In genomic region chr5:6489786-6490185, GRCh38 we compare ENCODE assay signal across 32 cellular contexts. TPM values are rescaled to one million over a fixed set of nuclear protein-coding genes. Genes with fewer than 3 reads are reported as not detected.
"Had no signal": no experiment of that assay in that cellular context is flagged by ENCODE, and none has a peak within 500 bp of the region (broad histone marks: within the 10 kb centered on the region; RNA-seq: fewer than 3 reads in every experiment).

No MANE protein-coding gene starts in this region.

- H3K4me1 ChIP-seq: adrenal gland, colonic mucosa had no signal

- H3K9me3 Mint-ChIP-seq: activated CD4-positive, alpha-beta memory T cell treated with anti-CD3 and anti-CD28 coated beads for 36 hours; activated naive CD4-positive, alpha-beta T cell treated with anti-CD3 and anti-CD28 coated beads for 36 hours; activated naive CD4-positive, alpha-beta T cell treated with anti-CD3 and anti-CD28 coated beads, Interleukin-2, amount 50 U/mL, for 24 hours; activated naive CD8-positive, alpha-beta T cell treated with anti-CD3 and anti-CD28 coated beads for 36 hours; activated naive CD8-positive, alpha-beta T cell treated with anti-CD3 and anti-CD28 coated beads, Interleukin-2, amount 50 U/mL, for 24 hours; activated T-helper 1 cell treated with anti-CD3 and anti-CD28 coated beads, Interleukin-12 subunit alpha, Interleukin-12 subunit beta, Interleukin-2, Interleukin-4 antibody, amounts not matched to agents 30 ng/mL and 10 ng/mL and 1 ng/mL, durations not matched to agents 14 hours and 24 hours and 36 hours; activated T-helper 2 cell treated with anti-CD3 and anti-CD28 coated beads, Interferon-gamma antibody, Interleukin-2, Interleukin-4, amounts not matched to agents 10 μg/mL and 5 μg/mL and 100 μg/mL, durations not matched to agents 14 hours and 24 hours and 36 hours; WTC11 had no signal

- DNase-seq: activated CD4-positive, alpha-beta memory T cell treated with anti-CD3 and anti-CD28 coated beads for 36 hours; activated CD4-positive, alpha-beta T cell treated with anti-CD3 and anti-CD28 coated beads for 1 hour; activated CD4-positive, alpha-beta T cell treated with anti-CD3 and anti-CD28 coated beads for 4 hours; activated CD8-positive, alpha-beta memory T cell treated with anti-CD3 and anti-CD28 coated beads, Interleukin-2, amount 10 ng/mL, durations not matched to agents 7 days and 5 days; activated CD8-positive, alpha-beta memory T cell treated with anti-CD3 and anti-CD28 coated beads, Interleukin-2, amount 50 U/mL, for 4 hours; activated CD8-positive, alpha-beta T cell treated with anti-CD3 and anti-CD28 coated beads, Interleukin-2, amount 10 ng/mL, durations not matched to agents 7 days and 5 days; activated effector memory CD4-positive, alpha-beta T cell treated with anti-CD3 and anti-CD28 coated beads, Interleukin-2, amount 50 U/mL, for 16 hours; activated naive CD4-positive, alpha-beta T cell treated with anti-CD3 and anti-CD28 coated beads for 36 hours; activated naive CD8-positive, alpha-beta T cell treated with anti-CD3 and anti-CD28 coated beads for 36 hours; activated naive CD8-positive, alpha-beta T cell treated with anti-CD3 and anti-CD28 coated beads, Interleukin-2, amount 50 U/mL, for 24 hours; activated T-cell treated with anti-CD3 and anti-CD28 coated beads, Interleukin-2, amount 50 U/mL, for 1 hour; activated T-cell treated with anti-CD3 and anti-CD28 coated beads, Interleukin-2, amount 50 U/mL, for 48 hours; adrenal gland; amygdala; brain microvascular endothelial cell; cerebellar nuclear complex; colonic mucosa; effector CD8-positive, alpha-beta T cell; foreskin fibroblast; glutamatergic neuron; heart left ventricle; T-helper 2 cell had no signal

- H3K9me3 ChIP-seq: adrenal gland, ascending aorta, colonic mucosa, heart left ventricle had no signal

- H3K27ac ChIP-seq: adrenal gland, ascending aorta, brain microvascular endothelial cell, colonic mucosa, heart left ventricle, VCaP had no signal

- H3K36me3 Mint-ChIP-seq: activated CD4-positive, alpha-beta memory T cell treated with anti-CD3 and anti-CD28 coated beads for 36 hours; activated CD8-positive, alpha-beta memory T cell treated with anti-CD3 and anti-CD28 coated beads, Interleukin-2, amount 10 ng/mL, durations not matched to agents 7 days and 5 days; activated naive CD4-positive, alpha-beta T cell treated with anti-CD3 and anti-CD28 coated beads, Interleukin-2, amount 50 U/mL, for 24 hours; activated naive CD8-positive, alpha-beta T cell treated with anti-CD3 and anti-CD28 coated beads for 36 hours; WTC11 had no signal

- H3K27me3 ChIP-seq: adrenal gland, ascending aorta, brain microvascular endothelial cell, colonic mucosa had no signal

- H3K36me3 ChIP-seq: adrenal gland, brain microvascular endothelial cell, colonic mucosa had no signal

- H3K4me3 Mint-ChIP-seq: activated CD4-positive, alpha-beta memory T cell treated with anti-CD3 and anti-CD28 coated beads for 36 hours; activated CD8-positive, alpha-beta memory T cell treated with anti-CD3 and anti-CD28 coated beads, Interleukin-2, amount 10 ng/mL, durations not matched to agents 7 days and 5 days; activated CD8-positive, alpha-beta T cell treated with anti-CD3 and anti-CD28 coated beads, Interleukin-2, amount 10 ng/mL, durations not matched to agents 7 days and 5 days; activated naive CD4-positive, alpha-beta T cell treated with anti-CD3 and anti-CD28 coated beads for 36 hours; activated naive CD4-positive, alpha-beta T cell treated with anti-CD3 and anti-CD28 coated beads, Interleukin-2, amount 50 U/mL, for 24 hours; activated naive CD8-positive, alpha-beta T cell treated with anti-CD3 and anti-CD28 coated beads for 36 hours; activated naive CD8-positive, alpha-beta T cell treated with anti-CD3 and anti-CD28 coated beads, Interleukin-2, amount 50 U/mL, for 24 hours; activated T-helper 1 cell treated with anti-CD3 and anti-CD28 coated beads, Interleukin-12 subunit alpha, Interleukin-12 subunit beta, Interleukin-2, Interleukin-4 antibody, amounts not matched to agents 30 ng/mL and 10 ng/mL and 1 ng/mL, durations not matched to agents 14 hours and 24 hours and 36 hours; WTC11 had no signal

- H3K27ac Mint-ChIP-seq: activated CD4-positive, alpha-beta memory T cell treated with anti-CD3 and anti-CD28 coated beads for 36 hours; activated CD8-positive, alpha-beta memory T cell treated with anti-CD3 and anti-CD28 coated beads, Interleukin-2, amount 10 ng/mL, durations not matched to agents 7 days and 5 days; activated CD8-positive, alpha-beta T cell treated with anti-CD3 and anti-CD28 coated beads, Interleukin-2, amount 10 ng/mL, durations not matched to agents 7 days and 5 days; activated naive CD4-positive, alpha-beta T cell treated with anti-CD3 and anti-CD28 coated beads for 36 hours; activated naive CD4-positive, alpha-beta T cell treated with anti-CD3 and anti-CD28 coated beads, Interleukin-2, amount 50 U/mL, for 24 hours; activated naive CD8-positive, alpha-beta T cell treated with anti-CD3 and anti-CD28 coated beads for 36 hours; activated naive CD8-positive, alpha-beta T cell treated with anti-CD3 and anti-CD28 coated beads, Interleukin-2, amount 50 U/mL, for 24 hours; activated T-helper 1 cell treated with anti-CD3 and anti-CD28 coated beads, Interleukin-12 subunit alpha, Interleukin-12 subunit beta, Interleukin-2, Interleukin-4 antibody, amounts not matched to agents 30 ng/mL and 10 ng/mL and 1 ng/mL, durations not matched to agents 14 hours and 24 hours and 36 hours; activated T-helper 2 cell treated with anti-CD3 and anti-CD28 coated beads, Interferon-gamma antibody, Interleukin-2, Interleukin-4, amounts not matched to agents 10 μg/mL and 5 μg/mL and 100 μg/mL, durations not matched to agents 14 hours and 24 hours and 36 hours; WTC11 had no signal

- ATAC-seq: activated CD8-positive, alpha-beta memory T cell treated with anti-CD3 and anti-CD28 coated beads, Interleukin-2, amount 10 ng/mL, durations not matched to agents 7 days and 5 days; activated CD8-positive, alpha-beta T cell treated with anti-CD3 and anti-CD28 coated beads, Interleukin-2, amount 10 ng/mL, durations not matched to agents 7 days and 5 days; activated naive CD8-positive, alpha-beta T cell treated with anti-CD3 and anti-CD28 coated beads, Interleukin-2, amount 50 U/mL, for 24 hours; esophagus mucosa; WTC11 had no signal

- H3K4me3 ChIP-seq: adrenal gland, ascending aorta, colonic mucosa, heart left ventricle had no signal

RNA-seq across cellular contexts. Expression of gene UBE2QL1, which starts 41.1 kb away (rescaled TPM):
- total RNA-seq: activated CD4-positive, alpha-beta memory T cell treated with anti-CD3 and anti-CD28 coated beads for 36 hours; activated CD8-positive, alpha-beta memory T cell treated with anti-CD3 and anti-CD28 coated beads for 36 hours; activated CD8-positive, alpha-beta T cell treated with anti-CD3 and anti-CD28 coated beads, Interleukin-2, amount 10 ng/mL, durations not matched to agents 7 days and 5 days; activated naive CD4-positive, alpha-beta T cell treated with anti-CD3 and anti-CD28 coated beads for 36 hours; activated naive CD8-positive, alpha-beta T cell treated with anti-CD3 and anti-CD28 coated beads for 36 hours; bronchial epithelial cell; epithelial cell of proximal tubule; esophagus mucosa had no signal
